ENCODE assay signal across 7 cellular contexts in genomic region chrX:136028383-136028984, GRCh38. TPM values are rescaled to one million over a fixed set of nuclear protein-coding genes. Genes with fewer than 3 reads are reported as not detected.
DNase-seq lines count a peak whose midpoint lies in the region; ATAC-seq, FAIRE-seq and TF ChIP-seq lines count a peak whose summit lies in the region.

No MANE protein-coding gene starts in this region.

- no peak overlapping the region for H3K27ac ChIP-seq in HEK293 (ENCODE audit: extremely low read depth, low read depth, low read length)

- ATAC-seq in HG03520 (IDR thresholded peaks at IDR 0.05; ENCODE audit: unreplicated experiment), result no peak

- FAIRE-seq in G401.6 (lab: Jason Lieb, UNC), result peak; percentile 81
- no peak for FAIRE-seq in bronchial epithelial cell (lab: Jason Lieb, UNC)

- POLR2A ChIA-PET in HEK293 (lab: Yijun Ruan, JAX), result interaction anchor here (0.9 to 1.8 kb wide), 4 partner anchors 36 to 852 kb away, joined by 3 to 16 read pairs (median 4); partner anchors contain the start of genes RBMX and SLC9A6

- H3K9me3 Mint-ChIP-seq in type B pancreatic cell, result no peaks in the 10 kb centered on the region

- CTCF ChIA-PET in HEK293 (lab: Yijun Ruan, JAX), result interaction anchor here (0.5 to 5.6 kb wide), 71 partner anchors 9 to 679 kb away, joined by 3 to 96 read pairs (median 4); partner anchors contain the start of gene HTATSF1

- H3K36me3 ChIP-seq in HEK293 (ENCODE audit: control insufficient read depth in 2 of 2, insufficient read depth in 1 of 2, low read length in 2 of 2) (peaks cover 0 to under 1% of the 10 kb centered on the region in 2 experiments; a peak in 1 of 3 replicates), bronchial epithelial cell (ENCODE audit: control insufficient read depth, insufficient read depth, low read length) (no peaks in the 10 kb centered on the region), kidney epithelial cell (ENCODE audit: control insufficient read depth, insufficient read depth, low read length) (no peaks in the 10 kb centered on the region)

- H3K27ac Mint-ChIP-seq in type B pancreatic cell, result no peak overlapping the region

- DNase-seq in NCI-H446 treated with DMSO at 0.1 percent for 48 hours (lab: John Stamatoyannopoulos, UW) (peak; percentile 18), bronchial epithelial cell (ENCODE audit: low read depth) (peak; percentile 48), kidney epithelial cell (ENCODE audit: low read depth) (peak; percentile 9), type B pancreatic cell (ENCODE audit: extremely low spot score, unreplicated experiment) (no peak)

- H3K4me1 ChIP-seq in HEK293 (ENCODE audit: control insufficient read depth, insufficient read depth, low read length), result peaks cover 8% of the 10 kb centered on the region; the same call in 1 of the 2 replicates

- no peaks in the 10 kb centered on the region for H3K4me1 Mint-ChIP-seq in type B pancreatic cell (ENCODE audit: unreplicated experiment)

- H3K9me3 ChIP-seq in HEK293 (ENCODE audit: control insufficient read depth, insufficient read depth, low read depth, low read length), result no peaks in the 10 kb centered on the region

- no peaks in the 10 kb centered on the region for H3K27me3 Mint-ChIP-seq in type B pancreatic cell

- peaks cover 4% of the 10 kb centered on the region for H3K36me3 Mint-ChIP-seq in type B pancreatic cell

- TF ChIP-seq CTCF in HEK293 (tag by site-specific recombination; IDR thresholded peaks at IDR 0.05) (peak; percentile 63; the same call in 1 of the 2 replicates), bronchial epithelial cell (IDR thresholded peaks at IDR 0.05; ENCODE audit: insufficient read depth, low read length, severe bottlenecking) (peak; percentile 21), kidney epithelial cell (IDR thresholded peaks at IDR 0.05; ENCODE audit: insufficient read depth, low read length, poor library complexity, severe bottlenecking) (peak; percentile 57), type B pancreatic cell (conservative IDR thresholded peaks at IDR 0.05) (peak; percentile 78)

- no peak overlapping the region for H3K4me3 Mint-ChIP-seq in type B pancreatic cell

- H3K27me3 ChIP-seq in bronchial epithelial cell (ENCODE audit: control insufficient read depth, insufficient read depth, low read length) (no peaks in the 10 kb centered on the region), kidney epithelial cell (ENCODE audit: control insufficient read depth, insufficient read depth, low read length) (no peaks in the 10 kb centered on the region)

- no peak overlapping the region for H3K4me3 ChIP-seq in HEK293 (ENCODE audit: low read depth, low read length)
- H3K4me3 ChIP-seq in bronchial epithelial cell (ENCODE audit: low read depth, low read length), result no peak overlapping the region
- no peak overlapping the region for H3K4me3 ChIP-seq in kidney epithelial cell (ENCODE audit: low read depth, low read length)

TF ChIP-seq in HEK293, 187 proteins besides CTCF, POLR2A, EP300 and RAD21:
- TF ChIP-seq ZNF664 (tag by site-specific recombination; IDR thresholded peaks at IDR 0.05) (peak; percentile 99), ZNF350 (tag by site-specific recombination; IDR thresholded peaks at IDR 0.05) (no peak), ZNF214 (tag by site-specific recombination; IDR thresholded peaks at IDR 0.05; ENCODE audit: borderline replicate concordance) (no peak), ZFP41 (tag by site-specific recombination; IDR thresholded peaks at IDR 0.05; ENCODE audit: borderline replicate concordance) (no peak), ZNF114 (tag by site-specific recombination; IDR thresholded peaks at IDR 0.05) (no peak), SETDB1 (IDR thresholded peaks at IDR 0.05; ENCODE audit: insufficient read length, low read length) (no peak), ZNF2 (tag by site-specific recombination; IDR thresholded peaks at IDR 0.05) (0 out of 2 replicates have a peak, but pooled peaks have one; percentile 33), ZNF530 (tag by site-specific recombination; IDR thresholded peaks at IDR 0.05; ENCODE audit: low read depth) (no peak), ZNF138 (tag by site-specific recombination; IDR thresholded peaks at IDR 0.05; ENCODE audit: borderline replicate concordance) (no peak), ZNF394 (tag by site-specific recombination; IDR thresholded peaks at IDR 0.05; ENCODE audit: borderline replicate concordance) (no peak), ZNF654 (tag by site-specific recombination; IDR thresholded peaks at IDR 0.05; ENCODE audit: low read depth) (peak; percentile 95), GLI2 (tag by site-specific recombination; IDR thresholded peaks at IDR 0.05; ENCODE audit: borderline replicate concordance, low read depth) (0 out of 2 replicates have a peak, but pooled peaks have one; percentile 19)

RNA-seq across cellular contexts. Expression of gene SLC9A6, which starts 43.2 kb away (rescaled TPM):
- total RNA-seq in bronchial epithelial cell (22.3 and 24.2 TPM in 2 replicates), kidney epithelial cell (14.8 and 19.6 TPM in 2 replicates), type B pancreatic cell (ENCODE audit: low replicate concordance) (10.7 and 15.8 TPM in 2 replicates)

RNA-seq across cellular contexts. Expression of gene MMGT1, which starts 54.7 kb away (rescaled TPM):
- total RNA-seq in bronchial epithelial cell, result 7.9 and 9.0 TPM in 2 replicates
- 24.4 TPM in 2 replicates for total RNA-seq in kidney epithelial cell
- 18.3 and 19.3 TPM in 2 replicates for total RNA-seq in type B pancreatic cell (ENCODE audit: low replicate concordance)

Comparison
In these comparisons a context has a peak if more than half of its experiments do, and no peak if none do; other contexts are left out.
1. CTCF ChIP-seq: peak in every context shown above with its lines; median percentile 78 in type B pancreatic cell; 63 in HEK293; 57 in kidney epithelial cell; 21 in bronchial epithelial cell.